In the genomic region with DNA sequence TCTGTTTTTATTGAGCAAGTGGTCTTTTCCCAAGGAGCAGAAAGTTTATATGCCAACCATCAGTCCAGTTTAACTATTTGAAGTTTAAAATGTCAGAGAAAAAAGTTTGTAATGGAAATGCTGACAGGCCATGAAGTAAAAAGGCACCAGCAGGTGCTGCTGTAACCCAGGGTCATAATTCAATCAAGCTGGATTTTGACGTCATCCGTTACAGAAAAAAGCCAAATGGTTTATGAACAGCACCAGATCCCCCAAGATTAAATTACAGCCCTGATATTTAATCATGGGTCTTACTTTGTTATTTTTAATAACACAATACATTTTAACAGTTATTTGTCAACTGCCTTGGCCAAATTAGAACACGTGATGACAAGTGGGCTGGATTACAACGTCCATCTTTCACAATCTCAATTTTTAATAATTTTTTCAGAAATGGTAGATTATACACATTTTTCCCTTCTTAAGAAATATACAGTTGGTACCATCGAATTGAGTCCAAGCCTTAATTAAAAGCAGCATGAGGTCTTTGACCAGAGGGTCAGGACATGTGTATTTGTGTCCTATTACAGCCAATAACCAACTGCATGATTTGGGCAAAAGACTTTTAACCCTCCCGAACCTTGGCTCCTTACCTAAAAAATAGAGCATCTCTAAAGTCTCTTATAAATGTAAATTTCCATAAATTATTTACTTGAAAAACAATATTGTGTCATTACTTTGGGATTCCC, we compare ENCODE assay signal across 1 cellular context.
TF ChIP-seq lines count a peak whose summit lies in the region.

No MANE protein-coding gene starts in this region.

TF ChIP-seq in K562, 482 proteins besides CTCF, POLR2A, EP300 and RAD21 (continued from another document):
- TF ChIP-seq, protein P1, sequence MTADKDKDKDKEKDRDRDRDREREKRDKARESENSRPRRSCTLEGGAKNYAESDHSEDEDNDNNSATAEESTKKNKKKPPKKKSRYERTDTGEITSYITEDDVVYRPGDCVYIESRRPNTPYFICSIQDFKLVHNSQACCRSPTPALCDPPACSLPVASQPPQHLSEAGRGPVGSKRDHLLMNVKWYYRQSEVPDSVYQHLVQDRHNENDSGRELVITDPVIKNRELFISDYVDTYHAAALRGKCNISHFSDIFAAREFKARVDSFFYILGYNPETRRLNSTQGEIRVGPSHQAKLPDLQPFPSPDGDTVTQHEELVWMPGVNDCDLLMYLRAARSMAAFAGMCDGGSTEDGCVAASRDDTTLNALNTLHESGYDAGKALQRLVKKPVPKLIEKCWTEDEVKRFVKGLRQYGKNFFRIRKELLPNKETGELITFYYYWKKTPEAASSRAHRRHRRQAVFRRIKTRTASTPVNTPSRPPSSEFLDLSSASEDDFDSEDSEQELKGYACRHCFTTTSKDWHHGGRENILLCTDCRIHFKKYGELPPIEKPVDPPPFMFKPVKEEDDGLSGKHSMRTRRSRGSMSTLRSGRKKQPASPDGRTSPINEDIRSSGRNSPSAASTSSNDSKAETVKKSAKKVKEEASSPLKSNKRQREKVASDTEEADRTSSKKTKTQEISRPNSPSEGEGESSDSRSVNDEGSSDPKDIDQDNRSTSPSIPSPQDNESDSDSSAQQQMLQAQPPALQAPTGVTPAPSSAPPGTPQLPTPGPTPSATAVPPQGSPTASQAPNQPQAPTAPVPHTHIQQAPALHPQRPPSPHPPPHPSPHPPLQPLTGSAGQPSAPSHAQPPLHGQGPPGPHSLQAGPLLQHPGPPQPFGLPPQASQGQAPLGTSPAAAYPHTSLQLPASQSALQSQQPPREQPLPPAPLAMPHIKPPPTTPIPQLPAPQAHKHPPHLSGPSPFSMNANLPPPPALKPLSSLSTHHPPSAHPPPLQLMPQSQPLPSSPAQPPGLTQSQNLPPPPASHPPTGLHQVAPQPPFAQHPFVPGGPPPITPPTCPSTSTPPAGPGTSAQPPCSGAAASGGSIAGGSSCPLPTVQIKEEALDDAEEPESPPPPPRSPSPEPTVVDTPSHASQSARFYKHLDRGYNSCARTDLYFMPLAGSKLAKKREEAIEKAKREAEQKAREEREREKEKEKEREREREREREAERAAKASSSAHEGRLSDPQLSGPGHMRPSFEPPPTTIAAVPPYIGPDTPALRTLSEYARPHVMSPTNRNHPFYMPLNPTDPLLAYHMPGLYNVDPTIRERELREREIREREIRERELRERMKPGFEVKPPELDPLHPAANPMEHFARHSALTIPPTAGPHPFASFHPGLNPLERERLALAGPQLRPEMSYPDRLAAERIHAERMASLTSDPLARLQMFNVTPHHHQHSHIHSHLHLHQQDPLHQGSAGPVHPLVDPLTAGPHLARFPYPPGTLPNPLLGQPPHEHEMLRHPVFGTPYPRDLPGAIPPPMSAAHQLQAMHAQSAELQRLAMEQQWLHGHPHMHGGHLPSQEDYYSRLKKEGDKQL (CRISPR knock-in tag; IDR thresholded peaks at IDR 0.05; ENCODE audit: borderline replicate concordance) = no peak
- TF ChIP-seq RBM34 (IDR thresholded peaks at IDR 0.05; ENCODE audit: borderline replicate concordance, insufficient read depth, low read length) = no peak
- TF ChIP-seq HSF4 (CRISPR knock-in tag; IDR thresholded peaks at IDR 0.05; ENCODE audit: borderline replicate concordance) = no peak
- no peak for TF ChIP-seq TCF7 (IDR thresholded peaks at IDR 0.05; ENCODE audit: borderline replicate concordance)
- no peak for TF ChIP-seq PHB2 (IDR thresholded peaks at IDR 0.05; ENCODE audit: low read depth)
- no peak for TF ChIP-seq KDM5B (IDR thresholded peaks at IDR 0.05; ENCODE audit: insufficient replicate concordance, low read depth, low read length)
- no peak for TF ChIP-seq ZNF274 (IDR thresholded peaks at IDR 0.05; ENCODE audit: borderline replicate concordance, low read depth, low read length)
- TF ChIP-seq ZNF41 (CRISPR knock-in tag; conservative IDR thresholded peaks at IDR 0.05) = no peak
- TF ChIP-seq, protein P2, sequence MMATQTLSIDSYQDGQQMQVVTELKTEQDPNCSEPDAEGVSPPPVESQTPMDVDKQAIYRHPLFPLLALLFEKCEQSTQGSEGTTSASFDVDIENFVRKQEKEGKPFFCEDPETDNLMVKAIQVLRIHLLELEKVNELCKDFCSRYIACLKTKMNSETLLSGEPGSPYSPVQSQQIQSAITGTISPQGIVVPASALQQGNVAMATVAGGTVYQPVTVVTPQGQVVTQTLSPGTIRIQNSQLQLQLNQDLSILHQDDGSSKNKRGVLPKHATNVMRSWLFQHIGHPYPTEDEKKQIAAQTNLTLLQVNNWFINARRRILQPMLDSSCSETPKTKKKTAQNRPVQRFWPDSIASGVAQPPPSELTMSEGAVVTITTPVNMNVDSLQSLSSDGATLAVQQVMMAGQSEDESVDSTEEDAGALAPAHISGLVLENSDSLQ (IDR thresholded peaks at IDR 0.05) = peak; percentile 64; the same call in 1 of the 2 replicates
- TF ChIP-seq, protein P3, sequence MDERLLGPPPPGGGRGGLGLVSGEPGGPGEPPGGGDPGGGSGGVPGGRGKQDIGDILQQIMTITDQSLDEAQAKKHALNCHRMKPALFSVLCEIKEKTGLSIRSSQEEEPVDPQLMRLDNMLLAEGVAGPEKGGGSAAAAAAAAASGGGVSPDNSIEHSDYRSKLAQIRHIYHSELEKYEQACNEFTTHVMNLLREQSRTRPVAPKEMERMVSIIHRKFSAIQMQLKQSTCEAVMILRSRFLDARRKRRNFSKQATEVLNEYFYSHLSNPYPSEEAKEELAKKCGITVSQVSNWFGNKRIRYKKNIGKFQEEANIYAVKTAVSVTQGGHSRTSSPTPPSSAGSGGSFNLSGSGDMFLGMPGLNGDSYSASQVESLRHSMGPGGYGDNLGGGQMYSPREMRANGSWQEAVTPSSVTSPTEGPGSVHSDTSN (CRISPR knock-in tag; IDR thresholded peaks at IDR 0.05; ENCODE audit: low read depth) = no peak
- TF ChIP-seq, protein P3 (tag; conservative IDR thresholded peaks at IDR 0.05; ENCODE audit: low read depth) = peak; percentile 87
- TF ChIP-seq, protein P4, sequence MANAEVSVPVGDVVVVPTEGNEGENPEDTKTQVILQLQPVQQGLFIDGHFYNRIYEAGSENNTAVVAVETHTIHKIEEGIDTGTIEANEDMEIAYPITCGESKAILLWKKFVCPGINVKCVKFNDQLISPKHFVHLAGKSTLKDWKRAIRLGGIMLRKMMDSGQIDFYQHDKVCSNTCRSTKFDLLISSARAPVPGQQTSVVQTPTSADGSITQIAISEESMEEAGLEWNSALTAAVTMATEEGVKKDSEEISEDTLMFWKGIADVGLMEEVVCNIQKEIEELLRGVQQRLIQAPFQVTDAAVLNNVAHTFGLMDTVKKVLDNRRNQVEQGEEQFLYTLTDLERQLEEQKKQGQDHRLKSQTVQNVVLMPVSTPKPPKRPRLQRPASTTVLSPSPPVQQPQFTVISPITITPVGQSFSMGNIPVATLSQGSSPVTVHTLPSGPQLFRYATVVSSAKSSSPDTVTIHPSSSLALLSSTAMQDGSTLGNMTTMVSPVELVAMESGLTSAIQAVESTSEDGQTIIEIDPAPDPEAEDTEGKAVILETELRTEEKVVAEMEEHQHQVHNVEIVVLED (CRISPR knock-in tag; IDR thresholded peaks at IDR 0.05) = no peak
- TF ChIP-seq ZNF431 (CRISPR knock-in tag; IDR thresholded peaks at IDR 0.05) = no peak
- TF ChIP-seq CREB1 (IDR thresholded peaks at IDR 0.05) = peak; percentile 43; the same call in 1 of the 2 replicates
- TF ChIP-seq CREB1 (CRISPR knock-in tag; IDR thresholded peaks at IDR 0.05) = no peak
- TF ChIP-seq TAF15 (IDR thresholded peaks at IDR 0.05; ENCODE audit: low read depth, low read length) = no peak
- no peak for TF ChIP-seq WHSC1 (IDR thresholded peaks at IDR 0.05; ENCODE audit: low read length)
- TF ChIP-seq, protein P5, sequence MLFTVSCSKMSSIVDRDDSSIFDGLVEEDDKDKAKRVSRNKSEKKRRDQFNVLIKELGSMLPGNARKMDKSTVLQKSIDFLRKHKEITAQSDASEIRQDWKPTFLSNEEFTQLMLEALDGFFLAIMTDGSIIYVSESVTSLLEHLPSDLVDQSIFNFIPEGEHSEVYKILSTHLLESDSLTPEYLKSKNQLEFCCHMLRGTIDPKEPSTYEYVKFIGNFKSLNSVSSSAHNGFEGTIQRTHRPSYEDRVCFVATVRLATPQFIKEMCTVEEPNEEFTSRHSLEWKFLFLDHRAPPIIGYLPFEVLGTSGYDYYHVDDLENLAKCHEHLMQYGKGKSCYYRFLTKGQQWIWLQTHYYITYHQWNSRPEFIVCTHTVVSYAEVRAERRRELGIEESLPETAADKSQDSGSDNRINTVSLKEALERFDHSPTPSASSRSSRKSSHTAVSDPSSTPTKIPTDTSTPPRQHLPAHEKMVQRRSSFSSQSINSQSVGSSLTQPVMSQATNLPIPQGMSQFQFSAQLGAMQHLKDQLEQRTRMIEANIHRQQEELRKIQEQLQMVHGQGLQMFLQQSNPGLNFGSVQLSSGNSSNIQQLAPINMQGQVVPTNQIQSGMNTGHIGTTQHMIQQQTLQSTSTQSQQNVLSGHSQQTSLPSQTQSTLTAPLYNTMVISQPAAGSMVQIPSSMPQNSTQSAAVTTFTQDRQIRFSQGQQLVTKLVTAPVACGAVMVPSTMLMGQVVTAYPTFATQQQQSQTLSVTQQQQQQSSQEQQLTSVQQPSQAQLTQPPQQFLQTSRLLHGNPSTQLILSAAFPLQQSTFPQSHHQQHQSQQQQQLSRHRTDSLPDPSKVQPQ (CRISPR knock-in tag; IDR thresholded peaks at IDR 0.05; ENCODE audit: borderline replicate concordance) = no peak
- TF ChIP-seq, protein P6, sequence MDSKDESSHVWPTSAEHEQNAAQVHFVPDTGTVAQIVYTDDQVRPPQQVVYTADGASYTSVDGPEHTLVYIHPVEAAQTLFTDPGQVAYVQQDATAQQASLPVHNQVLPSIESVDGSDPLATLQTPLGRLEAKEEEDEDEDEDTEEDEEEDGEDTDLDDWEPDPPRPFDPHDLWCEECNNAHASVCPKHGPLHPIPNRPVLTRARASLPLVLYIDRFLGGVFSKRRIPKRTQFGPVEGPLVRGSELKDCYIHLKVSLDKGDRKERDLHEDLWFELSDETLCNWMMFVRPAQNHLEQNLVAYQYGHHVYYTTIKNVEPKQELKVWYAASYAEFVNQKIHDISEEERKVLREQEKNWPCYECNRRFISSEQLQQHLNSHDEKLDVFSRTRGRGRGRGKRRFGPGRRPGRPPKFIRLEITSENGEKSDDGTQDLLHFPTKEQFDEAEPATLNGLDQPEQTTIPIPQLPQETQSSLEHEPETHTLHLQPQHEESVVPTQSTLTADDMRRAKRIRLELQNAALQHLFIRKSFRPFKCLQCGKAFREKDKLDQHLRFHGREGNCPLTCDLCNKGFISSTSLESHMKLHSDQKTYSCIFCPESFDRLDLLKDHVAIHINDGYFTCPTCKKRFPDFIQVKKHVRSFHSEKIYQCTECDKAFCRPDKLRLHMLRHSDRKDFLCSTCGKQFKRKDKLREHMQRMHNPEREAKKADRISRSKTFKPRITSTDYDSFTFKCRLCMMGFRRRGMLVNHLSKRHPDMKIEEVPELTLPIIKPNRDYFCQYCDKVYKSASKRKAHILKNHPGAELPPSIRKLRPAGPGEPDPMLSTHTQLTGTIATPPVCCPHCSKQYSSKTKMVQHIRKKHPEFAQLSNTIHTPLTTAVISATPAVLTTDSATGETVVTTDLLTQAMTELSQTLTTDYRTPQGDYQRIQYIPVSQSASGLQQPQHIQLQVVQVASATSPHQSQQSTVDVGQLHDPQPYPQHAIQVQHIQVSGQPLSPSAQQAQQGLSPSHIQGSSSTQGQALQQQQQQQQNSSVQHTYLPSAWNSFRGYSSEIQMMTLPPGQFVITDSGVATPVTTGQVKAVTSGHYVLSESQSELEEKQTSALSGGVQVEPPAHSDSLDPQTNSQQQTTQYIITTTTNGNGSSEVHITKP (IDR thresholded peaks at IDR 0.05; ENCODE audit: partially characterized antibody) = no peak
- no peak for TF ChIP-seq SP2 (IDR thresholded peaks at IDR 0.05; ENCODE audit: extremely low read depth, low read depth, low read length, poor library complexity, severe bottlenecking)
- TF ChIP-seq SAP30 (IDR thresholded peaks at IDR 0.05; ENCODE audit: borderline replicate concordance, insufficient read depth, low read depth, low read length, poor library complexity, severe bottlenecking) = no peak
- 0 out of 2 replicates have a peak, but pooled peaks have one; percentile 44 for TF ChIP-seq ZNF384 (IDR thresholded peaks at IDR 0.05; ENCODE audit: low read depth, low read length)
- TF ChIP-seq NR3C1 (CRISPR knock-in tag; IDR thresholded peaks at IDR 0.05) = no peak
- TF ChIP-seq, protein P7, sequence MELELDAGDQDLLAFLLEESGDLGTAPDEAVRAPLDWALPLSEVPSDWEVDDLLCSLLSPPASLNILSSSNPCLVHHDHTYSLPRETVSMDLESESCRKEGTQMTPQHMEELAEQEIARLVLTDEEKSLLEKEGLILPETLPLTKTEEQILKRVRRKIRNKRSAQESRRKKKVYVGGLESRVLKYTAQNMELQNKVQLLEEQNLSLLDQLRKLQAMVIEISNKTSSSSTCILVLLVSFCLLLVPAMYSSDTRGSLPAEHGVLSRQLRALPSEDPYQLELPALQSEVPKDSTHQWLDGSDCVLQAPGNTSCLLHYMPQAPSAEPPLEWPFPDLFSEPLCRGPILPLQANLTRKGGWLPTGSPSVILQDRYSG (tag; conservative IDR thresholded peaks at IDR 0.05; ENCODE audit: low read depth) = no peak
- no peak for TF ChIP-seq MCM5 (IDR thresholded peaks at IDR 0.05; ENCODE audit: low read depth)
- TF ChIP-seq, protein P8, sequence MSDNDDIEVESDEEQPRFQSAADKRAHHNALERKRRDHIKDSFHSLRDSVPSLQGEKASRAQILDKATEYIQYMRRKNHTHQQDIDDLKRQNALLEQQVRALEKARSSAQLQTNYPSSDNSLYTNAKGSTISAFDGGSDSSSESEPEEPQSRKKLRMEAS (CRISPR knock-in tag; IDR thresholded peaks at IDR 0.05) = no peak
- no peak for TF ChIP-seq ZNF586 (CRISPR knock-in tag; conservative IDR thresholded peaks at IDR 0.05)
- no peak for TF ChIP-seq PRMT5 (CRISPR knock-in tag; IDR thresholded peaks at IDR 0.05)
- TF ChIP-seq GTF2A2 (tag; IDR thresholded peaks at IDR 0.05) = no peak
- TF ChIP-seq ZNF217 (CRISPR knock-in tag; IDR thresholded peaks at IDR 0.05) = no peak
